Comparison of ENCODE assay signal across 16 cellular contexts in genomic region chr4:99352602-99353580, GRCh38. TPM values are rescaled to one million over a fixed set of nuclear protein-coding genes. Genes with fewer than 3 reads are reported as not detected.
DNase-seq lines count a peak whose midpoint lies in the region; ATAC-seq and TF ChIP-seq lines count a peak whose summit lies in the region.
"Had no signal": no experiment of that assay in that cellular context is flagged by ENCODE, and none has a peak within 500 bp of the region (broad histone marks: within the 10 kb centered on the region; RNA-seq: fewer than 3 reads in every experiment).

Gene ADH1C (minus strand): TSS chr4:99352746. CDS start chr4:99352675, 71 bp downstream.

- ATAC-seq in GM18909 (IDR thresholded peaks at IDR 0.05; ENCODE audit: poor library complexity, unreplicated experiment) (peak; percentile 34), GM19397 (IDR thresholded peaks at IDR 0.05; ENCODE audit: unreplicated experiment) (no peak)
- ATAC-seq in activated CD4-positive, alpha-beta T cell treated with anti-CD3 and anti-CD28 coated beads for 36 hours: no peak
- ATAC-seq: naive thymus-derived CD4-positive, alpha-beta T cell had no signal

- CTCF ChIA-PET in activated CD4-positive, alpha-beta T cell treated with anti-CD3 and anti-CD28 coated beads for 36 hours (lab: Charles Lee): no interaction called here

- no peak within 1 kb of the TSS for H3K4me2 ChIP-seq in MM.1S (ENCODE audit: low read depth, low read length)

- no peaks in the 10 kb centered on the region for H3K27me3 ChIP-seq in MM.1S (replicated peaks; ENCODE audit: insufficient read depth, low read length)
- H3K27me3 ChIP-seq: cardiac muscle cell had no signal

- H3K36me3 Mint-ChIP-seq in activated CD4-positive, alpha-beta T cell treated with anti-CD3 and anti-CD28 coated beads for 36 hours (ENCODE audit: low read depth): peaks cover 4% of the 10 kb centered on the region

- H4K20me1 ChIP-seq in MM.1S (ENCODE audit: insufficient read depth, low read length): no peaks in the 10 kb centered on the region

- peaks cover 6% of the 10 kb centered on the region for H3K9me3 Mint-ChIP-seq in activated CD4-positive, alpha-beta T cell treated with anti-CD3 and anti-CD28 coated beads for 36 hours (ENCODE audit: low read depth)

- peak; percentile 3 for DNase-seq in kidney tubule cell (ENCODE audit: low spot score)
- peak; percentile 31 for DNase-seq in renal cortical epithelial cell (ENCODE audit: low read depth)
- DNase-seq in activated CD4-positive, alpha-beta T cell treated with anti-CD3 and anti-CD28 coated beads for 36 hours: no peak
- DNase-seq in MM.1S: no peak
- no peak for DNase-seq in Ammon's horn (ENCODE audit: low spot score)
- DNase-seq: activated CD4-positive, alpha-beta T cell treated with anti-CD3 and anti-CD28 coated beads for 48 hours; DND-41; naive thymus-derived CD4-positive, alpha-beta T cell; NCI-H146 had no signal

- H3K27ac ChIP-seq in VCaP (peak within 1 kb of the TSS; percentile 65), MM.1S (ENCODE audit: low read length) (no peak within 1 kb of the TSS)
- H3K27ac ChIP-seq: cardiac muscle cell had no signal

- no peaks in the 10 kb centered on the region for H3K9me3 ChIP-seq in MM.1S (replicated peaks; ENCODE audit: insufficient read depth, low read length)
- H3K9me3 ChIP-seq: HAP-1 had no signal

- POLR2A ChIA-PET in activated CD4-positive, alpha-beta T cell treated with anti-CD3 and anti-CD28 coated beads for 36 hours (lab: Charles Lee): no interaction called here

- no peak within 1 kb of the TSS for H3K9ac ChIP-seq in MM.1S (ENCODE audit: low read length)

- H2AFZ ChIP-seq in MM.1S (ENCODE audit: low read length): no peak within 1 kb of the TSS

- no peaks in the 10 kb centered on the region for H3F3A ChIP-seq in MM.1S (ENCODE audit: insufficient read depth, low read length)

- TF ChIP-seq CTCF in VCaP (conservative IDR thresholded peaks at IDR 0.05) (no peak), MM.1S (IDR thresholded peaks at IDR 0.05; ENCODE audit: low read length) (no peak)

- H3K27ac Mint-ChIP-seq in activated CD4-positive, alpha-beta T cell treated with anti-CD3 and anti-CD28 coated beads for 36 hours: no peak within 1 kb of the TSS
- H3K27ac Mint-ChIP-seq: activated T-helper 2 cell treated with anti-CD3 and anti-CD28 coated beads, Interferon-gamma antibody, Interleukin-2, Interleukin-4, amounts not matched to agents 10 μg/mL and 5 μg/mL and 100 μg/mL, durations not matched to agents 14 hours and 24 hours and 36 hours; naive thymus-derived CD4-positive, alpha-beta T cell had no signal

- no peaks in the 10 kb centered on the region for H3K4me1 ChIP-seq in MM.1S (ENCODE audit: low read length)
- H3K4me1 ChIP-seq: HAP-1 had no signal

- H3K4me3 ChIP-seq in MM.1S (ENCODE audit: low read length): no peak within 1 kb of the TSS
- H3K4me3 ChIP-seq: cardiac muscle cell, HAP-1 had no signal

- H3K79me2 ChIP-seq in MM.1S (ENCODE audit: low read length): no peaks in the 10 kb centered on the region

- H3K27me3 Mint-ChIP-seq in activated CD4-positive, alpha-beta T cell treated with anti-CD3 and anti-CD28 coated beads for 36 hours: peaks cover 8% of the 10 kb centered on the region

- intact Hi-C loops in activated CD4-positive, alpha-beta T cell treated with anti-CD3 and anti-CD28 coated beads for 36 hours (cut with DNase I, micrococcal nuclease): no loop called here

- H3K4me1 Mint-ChIP-seq in activated CD4-positive, alpha-beta T cell treated with anti-CD3 and anti-CD28 coated beads for 36 hours: peaks cover 4% of the 10 kb centered on the region

- no peaks in the 10 kb centered on the region for H3K9me2 ChIP-seq in MM.1S (replicated peaks; ENCODE audit: insufficient read depth, low read length)

- H3K36me3 ChIP-seq in MM.1S (replicated peaks; ENCODE audit: insufficient read depth, low read length): no peaks in the 10 kb centered on the region
- H3K36me3 ChIP-seq: cardiac muscle cell, HAP-1 had no signal

- no peak within 1 kb of the TSS for H3K4me3 Mint-ChIP-seq in activated CD4-positive, alpha-beta T cell treated with anti-CD3 and anti-CD28 coated beads for 36 hours
- H3K4me3 Mint-ChIP-seq: naive thymus-derived CD4-positive, alpha-beta T cell had no signal

RNA-seq across cellular contexts. Expression of gene ADH1C, which starts in this region (rescaled TPM):
- total RNA-seq in renal cortical epithelial cell: 0.35 TPM in 1 of 2 replicates, not detected in the other
- not detected for total RNA-seq in activated CD4-positive, alpha-beta T cell treated with anti-CD3 and anti-CD28 coated beads for 36 hours
- total RNA-seq: activated T-helper 2 cell treated with anti-CD3 and anti-CD28 coated beads, Interferon-gamma antibody, Interleukin-2, Interleukin-4, amounts not matched to agents 10 μg/mL and 5 μg/mL and 100 μg/mL, durations not matched to agents 14 hours and 24 hours and 36 hours; cardiac muscle cell; epithelial cell of proximal tubule; naive thymus-derived CD4-positive, alpha-beta T cell had no signal

Comparison
In these comparisons a context has a peak if more than half of its experiments do, and no peak if none do; other contexts are left out.
1. Peak in DNase-seq in renal cortical epithelial cell; RNA of the gene not detected or under 1 TPM.